ENCODE assay signal across 19 cellular contexts in genomic region chr15:74258456-74259323, GRCh38. TPM values are rescaled to one million over a fixed set of nuclear protein-coding genes. Genes with fewer than 3 reads are reported as not detected.
"Had no signal": no experiment of that assay in that cellular context is flagged by ENCODE, and none has a peak within 500 bp of the region (broad histone marks: within the 10 kb centered on the region; RNA-seq: fewer than 3 reads in every experiment).

No MANE protein-coding gene starts in this region.

- H3K4me3 ChIP-seq: esophagus squamous epithelium, neural progenitor cell, transverse colon had no signal

- H3K4me1 ChIP-seq: esophagus squamous epithelium, parathyroid adenoma, transverse colon had no signal

- H3K36me3 ChIP-seq: esophagus squamous epithelium, neural progenitor cell, transverse colon had no signal

- H3K27me3 ChIP-seq: neural progenitor cell had no signal

- H3K9ac ChIP-seq: neural progenitor cell, parathyroid adenoma had no signal

- H3K9me3 ChIP-seq: esophagus squamous epithelium, transverse colon had no signal

- H3K27ac ChIP-seq: esophagus squamous epithelium, neural progenitor cell, parathyroid adenoma, transverse colon had no signal

- H3K4me2 ChIP-seq: neural progenitor cell had no signal

- H2AFZ ChIP-seq: neural progenitor cell, parathyroid adenoma had no signal

- DNase-seq: activated CD4-positive, alpha-beta memory T cell treated with anti-CD3 and anti-CD28 coated beads, Interleukin-2, amount 10 ng/mL, durations not matched to agents 7 days and 5 days; activated CD4-positive, alpha-beta T cell treated with anti-CD3 and anti-CD28 coated beads for 36 hours; activated effector memory CD4-positive, alpha-beta T cell treated with anti-CD3 and anti-CD28 coated beads, Interleukin-2, amount 50 U/mL, for 16 hours; activated T-cell treated with anti-CD3 and anti-CD28 coated beads, Interleukin-2, amount 50 U/mL, for 24 hours; amniotic stem cell; cortex of kidney; effector CD4-positive, alpha-beta T cell; esophagus squamous epithelium; foreskin fibroblast; stimulated activated CD4-positive, alpha-beta T cell treated with anti-CD3 and anti-CD28 coated beads, Interleukin-15, amount 100 ng/mL, for 24 hours; stimulated activated CD4-positive, alpha-beta T cell treated with anti-CD3 and anti-CD28 coated beads, Interleukin-4, amount 100 ng/mL, for 24 hours; stimulated activated naive CD8-positive, alpha-beta T cell treated with anti-CD3 and anti-CD28 coated beads, Interleukin-15, Interleukin-2, amounts not matched to agents 100 U/mL and 50 U/mL, for 24 hours; T-helper 17 cell; transverse colon had no signal

- H3K79me2 ChIP-seq: parathyroid adenoma had no signal

- ATAC-seq: activated CD4-positive, alpha-beta T cell treated with anti-CD3 and anti-CD28 coated beads for 36 hours; activated naive CD4-positive, alpha-beta T cell treated with anti-CD3 and anti-CD28 coated beads, Interleukin-2, amount 50 U/mL, for 72 hours; stimulated activated naive CD8-positive, alpha-beta T cell treated with anti-CD3 and anti-CD28 coated beads, Interleukin-15, Interleukin-2, amounts not matched to agents 100 U/mL and 50 U/mL, for 24 hours; T-helper 17 cell had no signal

RNA-seq across cellular contexts. Expression of gene CCDC33, which starts 22.6 kb away (rescaled TPM):
- total RNA-seq: activated CD4-positive, alpha-beta memory T cell treated with anti-CD3 and anti-CD28 coated beads, Interleukin-2, amount 10 ng/mL, durations not matched to agents 7 days and 5 days; activated CD4-positive, alpha-beta T cell treated with anti-CD3 and anti-CD28 coated beads for 36 hours; activated naive CD4-positive, alpha-beta T cell treated with anti-CD3 and anti-CD28 coated beads, Interleukin-2, amount 50 U/mL, for 72 hours; endothelial cell of umbilical vein; esophagus squamous epithelium; lower leg skin; T-helper 17 cell had no signal
- polyA plus RNA-seq: endothelial cell of umbilical vein had no signal

RNA-seq across cellular contexts. Expression of gene STRA6, which starts 56.1 kb away (rescaled TPM):
- total RNA-seq: activated CD4-positive, alpha-beta memory T cell treated with anti-CD3 and anti-CD28 coated beads, Interleukin-2, amount 10 ng/mL, durations not matched to agents 7 days and 5 days; activated CD4-positive, alpha-beta T cell treated with anti-CD3 and anti-CD28 coated beads for 36 hours; endothelial cell of umbilical vein; T-helper 17 cell; transverse colon had no signal
- polyA plus RNA-seq: endothelial cell of umbilical vein had no signal
